Comparison of ENCODE assay signal across 8 cellular contexts in genomic region chr6:29965873-29966601, GRCh38. TPM values are rescaled to one million over a fixed set of nuclear protein-coding genes. Genes with fewer than 3 reads are reported as not detected.
DNase-seq lines count a peak whose midpoint lies in the region; ATAC-seq and TF ChIP-seq lines count a peak whose summit lies in the region.

No MANE protein-coding gene starts in this region.

- H3K4me1 Mint-ChIP-seq in mesothelial cell of epicardium: peaks cover 31% of the 10 kb centered on the region

- H3K9me3 Mint-ChIP-seq in mesothelial cell of epicardium: no peaks in the 10 kb centered on the region

- H3K27me3 Mint-ChIP-seq in mesothelial cell of epicardium (ENCODE audit: low read depth): peaks cover 6% of the 10 kb centered on the region

- H3K27ac Mint-ChIP-seq in mesothelial cell of epicardium: peak overlapping the region; percentile 90

- TF ChIP-seq CTCF in mesothelial cell of epicardium (IDR thresholded peaks at IDR 0.05; ENCODE audit: unreplicated experiment) (no peak), GM10266 (IDR thresholded peaks at IDR 0.05; ENCODE audit: control insufficient read depth, insufficient read depth, low read depth, missing control alignments) (no peak)

- peak; percentile 27 for ATAC-seq in GM21786 (IDR thresholded peaks at IDR 0.05; ENCODE audit: unreplicated experiment)
- ATAC-seq in activated CD4-positive, CD25-positive, alpha-beta regulatory T cell treated with anti-CD3 and anti-CD28 coated beads, Interleukin-2, amount 50 U/mL, for 24 hours: peak; percentile 2 to 36

- peak overlapping the region; percentile 61 for H3K27ac ChIP-seq in temporal lobe (ENCODE audit: low read depth, low read length)

- H3K36me3 Mint-ChIP-seq in mesothelial cell of epicardium: no peaks in the 10 kb centered on the region

- DNase-seq in CD1c-positive myeloid dendritic cell (ENCODE audit: extremely low spot score) (peak; percentile 91), NCI-H2227 treated with DMSO at 0.1 percent for 48 hours (lab: John Stamatoyannopoulos, UW) (peak; percentile 51), epidermal melanocyte (ENCODE audit: insufficient read length, low spot score) (peak; percentile 76), mesothelial cell of epicardium (ENCODE audit: low spot score in 2 of 2, unreplicated experiment in 2 of 2) (no peak), GM10266 (ENCODE audit: extremely low spot score) (no peak)

- peak overlapping the region; percentile 18 for H3K4me3 Mint-ChIP-seq in mesothelial cell of epicardium

RNA-seq across cellular contexts. Expression of gene HLA-A, which starts 23.7 kb away (rescaled TPM):
- total RNA-seq in mesothelial cell of epicardium (112 to 115 TPM (median 113 TPM) in 3 replicates), temporal lobe (43.5 TPM)

Comparison
In these comparisons a context has a peak if more than half of its experiments do, and no peak if none do; other contexts are left out.
1. DNase-seq: peak in CD1c-positive myeloid dendritic cell (single experiment), NCI-H2227 treated with DMSO at 0.1 percent for 48 hours (single experiment) and epidermal melanocyte (single experiment); none in mesothelial cell of epicardium (0 of 2) and GM10266 (single experiment).